In the genomic region with DNA sequence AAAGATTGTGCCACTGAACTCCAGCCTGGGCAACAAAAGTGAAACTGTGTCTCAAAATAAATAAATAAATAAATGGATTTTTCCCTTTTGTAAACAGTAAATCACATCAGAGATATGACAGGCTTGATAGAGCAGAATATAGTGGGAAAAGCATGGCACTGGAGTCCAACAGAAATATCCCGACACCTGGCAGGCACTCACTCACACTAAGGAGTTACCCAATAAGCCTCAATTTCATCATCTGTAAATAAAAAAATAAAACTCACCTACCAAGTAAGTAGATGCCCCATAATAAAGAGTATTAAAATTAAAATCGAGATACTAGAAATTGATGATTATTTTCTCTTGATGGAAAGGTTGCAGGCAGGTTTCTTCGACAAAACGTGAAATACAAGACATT, we compare ENCODE assay signal across 11 cellular contexts. TPM values are rescaled to one million over a fixed set of nuclear protein-coding genes. Genes with fewer than 3 reads are reported as not detected.
A peak's percentile ranks its signal among the peaks of the same experiment; 100 is the strongest.
DNase-seq lines count a peak whose midpoint lies in the region; ATAC-seq and TF ChIP-seq lines count a peak whose summit lies in the region.
"Had no signal": no experiment of that assay in that cellular context is flagged by ENCODE, and none has a peak within 500 bp of the region (broad histone marks: within the 10 kb centered on the region; RNA-seq: fewer than 3 reads in every experiment).

No MANE protein-coding gene starts in this region.

- peak overlapping the region; percentile 10 for H3K27ac Mint-ChIP-seq in activated CD4-positive, alpha-beta memory T cell treated with anti-CD3 and anti-CD28 coated beads, Interleukin-2, amount 10 ng/mL, durations not matched to agents 7 days and 5 days
- H3K27ac Mint-ChIP-seq in activated CD4-positive, alpha-beta memory T cell treated with anti-CD3 and anti-CD28 coated beads for 36 hours, result no peak overlapping the region
- peak overlapping the region; percentile 91 for H3K27ac Mint-ChIP-seq in T-helper 17 cell

- CTCF ChIA-PET in activated CD4-positive, alpha-beta memory T cell treated with anti-CD3 and anti-CD28 coated beads, Interleukin-2, amount 10 ng/mL, durations not matched to agents 7 days and 5 days (lab: Charles Lee), result interaction anchor here (1.4 kb wide), 1 partner anchor 25 kb away, joined by 5 read pairs; no protein-coding TSS in a partner anchor
- CTCF ChIA-PET in activated CD4-positive, alpha-beta memory T cell treated with anti-CD3 and anti-CD28 coated beads for 36 hours (lab: Charles Lee), result no interaction called here

- no peak overlapping the region for H3K4me3 Mint-ChIP-seq in activated CD4-positive, alpha-beta memory T cell treated with anti-CD3 and anti-CD28 coated beads, Interleukin-2, amount 10 ng/mL, durations not matched to agents 7 days and 5 days
- no peak overlapping the region for H3K4me3 Mint-ChIP-seq in activated CD4-positive, alpha-beta memory T cell treated with anti-CD3 and anti-CD28 coated beads for 36 hours
- H3K4me3 Mint-ChIP-seq in T-helper 17 cell, result no peak overlapping the region

- peaks cover 30% of the 10 kb centered on the region for H3K4me1 Mint-ChIP-seq in activated CD4-positive, alpha-beta memory T cell treated with anti-CD3 and anti-CD28 coated beads, Interleukin-2, amount 10 ng/mL, durations not matched to agents 7 days and 5 days
- peaks cover 27% of the 10 kb centered on the region for H3K4me1 Mint-ChIP-seq in activated CD4-positive, alpha-beta memory T cell treated with anti-CD3 and anti-CD28 coated beads for 36 hours (ENCODE audit: low read depth)
- peaks cover 25% of the 10 kb centered on the region for H3K4me1 Mint-ChIP-seq in T-helper 17 cell

- H3K36me3 ChIP-seq in iPS-18a (ENCODE audit: control insufficient read depth, low read depth, low read length) (peaks cover 19% of the 10 kb centered on the region), stomach (peaks cover 0 to 19% (median 11%) of the 10 kb centered on the region in 4 donors)

- H3K27me3 ChIP-seq in iPS-18a (ENCODE audit: control insufficient read depth, insufficient read depth, low read length) (no peaks in the 10 kb centered on the region), stomach (no peaks in the 10 kb centered on the region)

- no peaks in the 10 kb centered on the region for H3K27me3 Mint-ChIP-seq in activated CD4-positive, alpha-beta memory T cell treated with anti-CD3 and anti-CD28 coated beads, Interleukin-2, amount 10 ng/mL, durations not matched to agents 7 days and 5 days
- no peaks in the 10 kb centered on the region for H3K27me3 Mint-ChIP-seq in activated CD4-positive, alpha-beta memory T cell treated with anti-CD3 and anti-CD28 coated beads for 36 hours
- H3K27me3 Mint-ChIP-seq in T-helper 17 cell, result no peaks in the 10 kb centered on the region

- no peak for TF ChIP-seq POLR2A in stomach (IDR thresholded peaks at IDR 0.05)

- peaks cover 6% of the 10 kb centered on the region for H3K4me1 ChIP-seq in iPS-18a (ENCODE audit: control insufficient read depth, low read depth, low read length)
- H3K4me1 ChIP-seq in stomach, result peaks cover 21 to 48% (median 27%) of the 10 kb centered on the region in 4 donors

- no peaks in the 10 kb centered on the region for H3K9me3 Mint-ChIP-seq in activated CD4-positive, alpha-beta memory T cell treated with anti-CD3 and anti-CD28 coated beads, Interleukin-2, amount 10 ng/mL, durations not matched to agents 7 days and 5 days
- no peaks in the 10 kb centered on the region for H3K9me3 Mint-ChIP-seq in activated CD4-positive, alpha-beta memory T cell treated with anti-CD3 and anti-CD28 coated beads for 36 hours
- H3K9me3 Mint-ChIP-seq: T-helper 1 cell treated with Interleukin-12 subunit alpha and Interleukin-12 subunit beta and Interleukin-4 antibody, amounts not matched to agents 30 μg/mL and 1 μg/mL, for 36 hours had no signal

- no peak for ATAC-seq in T-helper 17 cell
- ATAC-seq in HG02852 (IDR thresholded peaks at IDR 0.05; ENCODE audit: unreplicated experiment), result no peak
- ATAC-seq in GM18868 (IDR thresholded peaks at IDR 0.05; ENCODE audit: unreplicated experiment), result no peak

- peaks cover 14% of the 10 kb centered on the region for H3K36me3 Mint-ChIP-seq in activated CD4-positive, alpha-beta memory T cell treated with anti-CD3 and anti-CD28 coated beads, Interleukin-2, amount 10 ng/mL, durations not matched to agents 7 days and 5 days (ENCODE audit: low read depth)
- H3K36me3 Mint-ChIP-seq in activated CD4-positive, alpha-beta memory T cell treated with anti-CD3 and anti-CD28 coated beads for 36 hours, result peaks cover 8% of the 10 kb centered on the region
- peaks cover 6% of the 10 kb centered on the region for H3K36me3 Mint-ChIP-seq in T-helper 17 cell (ENCODE audit: low read depth)

- H3K4me3 ChIP-seq in iPS-18a (ENCODE audit: low read length), result peak overlapping the region; percentile 73
- H3K4me3 ChIP-seq in stomach, result peak overlapping the region in 2 of 4 donors; percentile 94 to 98

- H3K9me3 ChIP-seq in T-helper 17 cell (ENCODE audit: control insufficient read depth, low read length, poor library complexity, severe bottlenecking) (no peaks in the 10 kb centered on the region), iPS-18a (ENCODE audit: control insufficient read depth, low read depth, low read length) (no peaks in the 10 kb centered on the region), stomach (no peaks in the 10 kb centered on the region)

- no peak for DNase-seq in activated CD4-positive, alpha-beta memory T cell treated with anti-CD3 and anti-CD28 coated beads, Interleukin-2, amount 10 ng/mL, durations not matched to agents 7 days and 5 days
- DNase-seq in activated CD4-positive, alpha-beta memory T cell treated with anti-CD3 and anti-CD28 coated beads for 36 hours, result no peak
- DNase-seq in T-helper 17 cell (no peak), stomach (no peak)
- DNase-seq in stimulated activated naive CD4-positive, alpha-beta T cell (lab: John Stamatoyannopoulos, UW), result no peak
- DNase-seq: aorta, NCI-H1417 treated with DMSO at 0.1 percent for 48 hours had no signal

- POLR2A ChIA-PET in activated CD4-positive, alpha-beta memory T cell treated with anti-CD3 and anti-CD28 coated beads, Interleukin-2, amount 10 ng/mL, durations not matched to agents 7 days and 5 days (lab: Charles Lee), result no interaction called here
- POLR2A ChIA-PET in activated CD4-positive, alpha-beta memory T cell treated with anti-CD3 and anti-CD28 coated beads for 36 hours (lab: Charles Lee), result no interaction called here

- H3K27ac ChIP-seq in iPS-18a (ENCODE audit: low read length), result no peak overlapping the region
- peak overlapping the region in 4 of 5 donors; percentile 99 to 100 (median 99) for H3K27ac ChIP-seq in stomach

- TF ChIP-seq CTCF in stomach (IDR thresholded peaks at IDR 0.05), result no peak

- no peak for TF ChIP-seq EP300 in stomach (IDR thresholded peaks at IDR 0.05)

- WGBS in stomach, 5 donors, result 83 to 87% (median 85%) methylated on average over 4 of the region's 4 CpGs

- intact Hi-C loops in activated CD4-positive, alpha-beta memory T cell treated with anti-CD3 and anti-CD28 coated beads for 36 hours (cut with micrococcal nuclease), result loop anchor here (2.0 kb wide), 1 partner anchor 1075 kb away; a partner anchor contains a TSS
- intact Hi-C loops in stomach (cut with DNase I; ENCODE audit: low total_unique reads), result loop anchor here (10.0 kb wide), 1 partner anchor 49 kb away; a partner anchor contains a TSS

- H3K9ac ChIP-seq in iPS-18a (ENCODE audit: low read length), result peak overlapping the region; percentile 96

RNA-seq across cellular contexts. Expression of a gene that starts 1.7 kb away (rescaled TPM):
- 10 to 100 TPM; 22.1 to 22.9 TPM for total RNA-seq in activated CD4-positive, alpha-beta memory T cell treated with anti-CD3 and anti-CD28 coated beads, Interleukin-2, amount 10 ng/mL, durations not matched to agents 7 days and 5 days
- total RNA-seq in activated CD4-positive, alpha-beta memory T cell treated with anti-CD3 and anti-CD28 coated beads for 36 hours, result 10 to 100 TPM; 19.4 to 23.1 TPM
- total RNA-seq in T-helper 17 cell, result 10 to 100 TPM; 23.2 to 23.4 TPM
- total RNA-seq in stomach, result 10 to 100 TPM in 3 of 5 donors, 1 to 10 TPM in 2; 8.8 to 47.4 (median 17.0) TPM
- 1 to 10 TPM; 4.9 to 9.2 (median 6.9) TPM for polyA plus RNA-seq in stomach

RNA-seq across cellular contexts. Expression of a gene that starts 48.9 kb away (rescaled TPM):
- total RNA-seq in activated CD4-positive, alpha-beta memory T cell treated with anti-CD3 and anti-CD28 coated beads, Interleukin-2, amount 10 ng/mL, durations not matched to agents 7 days and 5 days, result 10 to 100 TPM; 54.0 to 54.7 TPM
- 10 to 100 TPM; 50.8 to 53.9 TPM for total RNA-seq in activated CD4-positive, alpha-beta memory T cell treated with anti-CD3 and anti-CD28 coated beads for 36 hours
- total RNA-seq in T-helper 17 cell (10 to 100 TPM; 37.0 to 37.4 TPM), stomach (100 to 1,000 TPM in 4 of 5 donors, 10 to 100 TPM in 1; 90.6 to 441 (median 110) TPM)
- 10 to 100 TPM; 43.8 to 87.8 (median 47.7) TPM for polyA plus RNA-seq in stomach
